ENCODE assay signal across 1 cellular context in the genomic region with DNA sequence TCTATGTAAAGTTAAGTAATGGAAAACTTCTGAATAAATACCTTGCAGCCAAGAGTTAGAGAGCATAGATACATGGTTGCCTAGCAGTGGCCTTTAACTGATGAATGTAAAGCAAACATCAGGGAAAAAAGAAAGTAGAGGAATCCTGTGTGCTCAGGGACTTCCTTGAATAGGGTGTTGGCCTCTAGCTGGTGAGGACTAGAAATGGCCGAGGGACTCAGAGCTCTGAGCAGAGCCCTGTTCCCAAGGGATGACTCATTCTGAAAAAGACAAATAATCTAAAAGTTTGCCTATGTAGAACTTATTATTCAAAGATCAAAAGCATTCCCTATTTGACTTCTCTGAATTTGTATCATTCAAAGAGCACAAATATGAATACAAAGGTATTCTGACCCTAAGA.
TF ChIP-seq lines count a peak whose summit lies in the region.

No MANE protein-coding gene starts in this region.

TF ChIP-seq in HepG2, 621 proteins besides CTCF, POLR2A, EP300 and RAD21 (continued from another document and continues in another):
- TF ChIP-seq ELF3 (CRISPR knock-in tag; IDR thresholded peaks at IDR 0.05): peak; percentile 86
- no peak for TF ChIP-seq ZNF17 (CRISPR knock-in tag; IDR thresholded peaks at IDR 0.05)
- TF ChIP-seq, protein P1, sequence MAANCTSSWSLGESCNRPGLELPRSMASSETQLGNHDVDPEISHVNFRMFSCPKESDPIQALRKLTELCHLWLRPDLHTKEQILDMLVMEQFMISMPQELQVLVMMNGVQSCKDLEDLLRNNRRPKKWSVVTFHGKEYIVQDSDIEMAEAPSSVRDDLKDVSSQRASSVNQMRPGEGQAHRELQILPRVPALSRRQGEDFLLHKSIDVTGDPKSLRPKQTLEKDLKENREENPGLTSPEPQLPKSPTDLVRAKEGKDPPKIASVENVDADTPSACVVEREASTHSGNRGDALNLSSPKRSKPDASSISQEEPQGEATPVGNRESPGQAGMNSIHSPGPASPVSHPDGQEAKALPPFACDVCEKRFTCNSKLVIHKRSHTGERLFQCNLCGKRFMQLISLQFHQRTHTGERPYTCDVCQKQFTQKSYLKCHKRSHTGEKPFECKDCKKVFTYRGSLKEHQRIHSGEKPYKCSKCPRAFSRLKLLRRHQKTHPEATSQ (CRISPR knock-in tag; IDR thresholded peaks at IDR 0.05; ENCODE audit: borderline replicate concordance): no peak
- TF ChIP-seq ZNF253 (CRISPR knock-in tag; IDR thresholded peaks at IDR 0.05; ENCODE audit: borderline replicate concordance): no peak
- TF ChIP-seq, protein P2, sequence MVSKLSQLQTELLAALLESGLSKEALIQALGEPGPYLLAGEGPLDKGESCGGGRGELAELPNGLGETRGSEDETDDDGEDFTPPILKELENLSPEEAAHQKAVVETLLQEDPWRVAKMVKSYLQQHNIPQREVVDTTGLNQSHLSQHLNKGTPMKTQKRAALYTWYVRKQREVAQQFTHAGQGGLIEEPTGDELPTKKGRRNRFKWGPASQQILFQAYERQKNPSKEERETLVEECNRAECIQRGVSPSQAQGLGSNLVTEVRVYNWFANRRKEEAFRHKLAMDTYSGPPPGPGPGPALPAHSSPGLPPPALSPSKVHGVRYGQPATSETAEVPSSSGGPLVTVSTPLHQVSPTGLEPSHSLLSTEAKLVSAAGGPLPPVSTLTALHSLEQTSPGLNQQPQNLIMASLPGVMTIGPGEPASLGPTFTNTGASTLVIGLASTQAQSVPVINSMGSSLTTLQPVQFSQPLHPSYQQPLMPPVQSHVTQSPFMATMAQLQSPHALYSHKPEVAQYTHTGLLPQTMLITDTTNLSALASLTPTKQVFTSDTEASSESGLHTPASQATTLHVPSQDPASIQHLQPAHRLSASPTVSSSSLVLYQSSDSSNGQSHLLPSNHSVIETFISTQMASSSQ (IDR thresholded peaks at IDR 0.05; ENCODE audit: low read depth): no peak
- TF ChIP-seq, protein P2 (CRISPR knock-in tag; IDR thresholded peaks at IDR 0.05; ENCODE audit: borderline replicate concordance): no peak
- TF ChIP-seq ZNF383 (CRISPR knock-in tag; IDR thresholded peaks at IDR 0.05; ENCODE audit: borderline replicate concordance): no peak
- TF ChIP-seq SPEN (CRISPR knock-in tag; IDR thresholded peaks at IDR 0.05; ENCODE audit: low read depth): no peak
- no peak for TF ChIP-seq ZNF34 (CRISPR knock-in tag; IDR thresholded peaks at IDR 0.05; ENCODE audit: borderline replicate concordance)
- TF ChIP-seq, protein P3, sequence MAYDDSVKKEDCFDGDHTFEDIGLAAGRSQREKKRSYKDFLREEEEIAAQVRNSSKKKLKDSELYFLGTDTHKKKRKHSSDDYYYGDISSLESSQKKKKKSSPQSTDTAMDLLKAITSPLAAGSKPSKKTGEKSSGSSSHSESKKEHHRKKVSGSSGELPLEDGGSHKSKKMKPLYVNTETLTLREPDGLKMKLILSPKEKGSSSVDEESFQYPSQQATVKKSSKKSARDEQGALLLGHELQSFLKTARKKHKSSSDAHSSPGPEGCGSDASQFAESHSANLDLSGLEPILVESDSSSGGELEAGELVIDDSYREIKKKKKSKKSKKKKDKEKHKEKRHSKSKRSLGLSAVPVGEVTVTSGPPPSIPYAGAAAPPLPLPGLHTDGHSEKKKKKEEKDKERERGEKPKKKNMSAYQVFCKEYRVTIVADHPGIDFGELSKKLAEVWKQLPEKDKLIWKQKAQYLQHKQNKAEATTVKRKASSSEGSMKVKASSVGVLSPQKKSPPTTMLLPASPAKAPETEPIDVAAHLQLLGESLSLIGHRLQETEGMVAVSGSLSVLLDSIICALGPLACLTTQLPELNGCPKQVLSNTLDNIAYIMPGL (CRISPR knock-in tag; IDR thresholded peaks at IDR 0.05; ENCODE audit: borderline replicate concordance in 1 of 2, low read depth in 1 of 2): no peak
- TF ChIP-seq TCF12 (IDR thresholded peaks at IDR 0.05): no peak
- TF ChIP-seq TCF12 (CRISPR knock-in tag; IDR thresholded peaks at IDR 0.05): no peak
- TF ChIP-seq, protein P4, sequence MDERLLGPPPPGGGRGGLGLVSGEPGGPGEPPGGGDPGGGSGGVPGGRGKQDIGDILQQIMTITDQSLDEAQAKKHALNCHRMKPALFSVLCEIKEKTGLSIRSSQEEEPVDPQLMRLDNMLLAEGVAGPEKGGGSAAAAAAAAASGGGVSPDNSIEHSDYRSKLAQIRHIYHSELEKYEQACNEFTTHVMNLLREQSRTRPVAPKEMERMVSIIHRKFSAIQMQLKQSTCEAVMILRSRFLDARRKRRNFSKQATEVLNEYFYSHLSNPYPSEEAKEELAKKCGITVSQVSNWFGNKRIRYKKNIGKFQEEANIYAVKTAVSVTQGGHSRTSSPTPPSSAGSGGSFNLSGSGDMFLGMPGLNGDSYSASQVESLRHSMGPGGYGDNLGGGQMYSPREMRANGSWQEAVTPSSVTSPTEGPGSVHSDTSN (CRISPR knock-in tag; IDR thresholded peaks at IDR 0.05): no peak
- no peak for TF ChIP-seq ZNF20 (CRISPR knock-in tag; IDR thresholded peaks at IDR 0.05)
- no peak for TF ChIP-seq MEF2D (CRISPR knock-in tag; IDR thresholded peaks at IDR 0.05)
- TF ChIP-seq ZNF234 (CRISPR knock-in tag; conservative IDR thresholded peaks at IDR 0.05): no peak
- TF ChIP-seq, protein P5, sequence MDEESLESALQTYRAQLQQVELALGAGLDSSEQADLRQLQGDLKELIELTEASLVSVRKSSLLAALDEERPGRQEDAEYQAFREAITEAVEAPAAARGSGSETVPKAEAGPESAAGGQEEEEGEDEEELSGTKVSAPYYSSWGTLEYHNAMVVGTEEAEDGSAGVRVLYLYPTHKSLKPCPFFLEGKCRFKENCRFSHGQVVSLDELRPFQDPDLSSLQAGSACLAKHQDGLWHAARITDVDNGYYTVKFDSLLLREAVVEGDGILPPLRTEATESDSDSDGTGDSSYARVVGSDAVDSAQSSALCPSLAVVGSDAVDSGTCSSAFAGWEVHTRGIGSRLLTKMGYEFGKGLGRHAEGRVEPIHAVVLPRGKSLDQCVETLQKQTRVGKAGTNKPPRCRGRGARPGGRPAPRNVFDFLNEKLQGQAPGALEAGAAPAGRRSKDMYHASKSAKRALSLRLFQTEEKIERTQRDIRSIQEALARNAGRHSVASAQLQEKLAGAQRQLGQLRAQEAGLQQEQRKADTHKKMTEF (CRISPR knock-in tag; IDR thresholded peaks at IDR 0.05): no peak
- TF ChIP-seq TAF1 (CRISPR knock-in tag; IDR thresholded peaks at IDR 0.05): no peak
- TF ChIP-seq, protein P6, sequence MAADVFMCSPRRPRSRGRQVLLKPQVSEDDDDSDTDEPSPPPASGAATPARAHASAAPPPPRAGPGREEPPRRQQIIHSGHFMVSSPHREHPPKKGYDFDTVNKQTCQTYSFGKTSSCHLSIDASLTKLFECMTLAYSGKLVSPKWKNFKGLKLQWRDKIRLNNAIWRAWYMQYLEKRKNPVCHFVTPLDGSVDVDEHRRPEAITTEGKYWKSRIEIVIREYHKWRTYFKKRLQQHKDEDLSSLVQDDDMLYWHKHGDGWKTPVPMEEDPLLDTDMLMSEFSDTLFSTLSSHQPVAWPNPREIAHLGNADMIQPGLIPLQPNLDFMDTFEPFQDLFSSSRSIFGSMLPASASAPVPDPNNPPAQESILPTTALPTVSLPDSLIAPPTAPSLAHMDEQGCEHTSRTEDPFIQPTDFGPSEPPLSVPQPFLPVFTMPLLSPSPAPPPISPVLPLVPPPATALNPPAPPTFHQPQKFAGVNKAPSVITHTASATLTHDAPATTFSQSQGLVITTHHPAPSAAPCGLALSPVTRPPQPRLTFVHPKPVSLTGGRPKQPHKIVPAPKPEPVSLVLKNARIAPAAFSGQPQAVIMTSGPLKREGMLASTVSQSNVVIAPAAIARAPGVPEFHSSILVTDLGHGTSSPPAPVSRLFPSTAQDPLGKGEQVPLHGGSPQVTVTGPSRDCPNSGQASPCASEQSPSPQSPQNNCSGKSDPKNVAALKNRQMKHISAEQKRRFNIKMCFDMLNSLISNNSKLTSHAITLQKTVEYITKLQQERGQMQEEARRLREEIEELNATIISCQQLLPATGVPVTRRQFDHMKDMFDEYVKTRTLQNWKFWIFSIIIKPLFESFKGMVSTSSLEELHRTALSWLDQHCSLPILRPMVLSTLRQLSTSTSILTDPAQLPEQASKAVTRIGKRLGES (CRISPR knock-in tag; IDR thresholded peaks at IDR 0.05; ENCODE audit: borderline replicate concordance): no peak
- TF ChIP-seq SOX13 (IDR thresholded peaks at IDR 0.05): no peak
- TF ChIP-seq SOX13 (CRISPR knock-in tag; conservative IDR thresholded peaks at IDR 0.05 in 1 of 2, IDR thresholded peaks at IDR 0.05 in 1 of 2): peak in 1 of 2 experiments; percentile 41; a peak in 1 of 4 replicates
- TF ChIP-seq ZNF136 (CRISPR knock-in tag; IDR thresholded peaks at IDR 0.05; ENCODE audit: low read depth): no peak
- TF ChIP-seq, protein P7, sequence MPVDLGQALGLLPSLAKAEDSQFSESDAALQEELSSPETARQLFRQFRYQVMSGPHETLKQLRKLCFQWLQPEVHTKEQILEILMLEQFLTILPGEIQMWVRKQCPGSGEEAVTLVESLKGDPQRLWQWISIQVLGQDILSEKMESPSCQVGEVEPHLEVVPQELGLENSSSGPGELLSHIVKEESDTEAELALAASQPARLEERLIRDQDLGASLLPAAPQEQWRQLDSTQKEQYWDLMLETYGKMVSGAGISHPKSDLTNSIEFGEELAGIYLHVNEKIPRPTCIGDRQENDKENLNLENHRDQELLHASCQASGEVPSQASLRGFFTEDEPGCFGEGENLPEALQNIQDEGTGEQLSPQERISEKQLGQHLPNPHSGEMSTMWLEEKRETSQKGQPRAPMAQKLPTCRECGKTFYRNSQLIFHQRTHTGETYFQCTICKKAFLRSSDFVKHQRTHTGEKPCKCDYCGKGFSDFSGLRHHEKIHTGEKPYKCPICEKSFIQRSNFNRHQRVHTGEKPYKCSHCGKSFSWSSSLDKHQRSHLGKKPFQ (CRISPR knock-in tag; IDR thresholded peaks at IDR 0.05; ENCODE audit: insufficient replicate concordance): no peak
- no peak for TF ChIP-seq SIN3B (IDR thresholded peaks at IDR 0.05; ENCODE audit: low read length)
- TF ChIP-seq HDAC2 (CRISPR knock-in tag; IDR thresholded peaks at IDR 0.05): no peak
- no peak for TF ChIP-seq ZC3H13 (CRISPR knock-in tag; IDR thresholded peaks at IDR 0.05)
- no peak for TF ChIP-seq KMT2B (CRISPR knock-in tag; IDR thresholded peaks at IDR 0.05)
- no peak for TF ChIP-seq ZNF33B (CRISPR knock-in tag; IDR thresholded peaks at IDR 0.05)
- TF ChIP-seq, protein P8, sequence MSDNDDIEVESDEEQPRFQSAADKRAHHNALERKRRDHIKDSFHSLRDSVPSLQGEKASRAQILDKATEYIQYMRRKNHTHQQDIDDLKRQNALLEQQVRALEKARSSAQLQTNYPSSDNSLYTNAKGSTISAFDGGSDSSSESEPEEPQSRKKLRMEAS (IDR thresholded peaks at IDR 0.05): no peak
- TF ChIP-seq, protein P9, sequence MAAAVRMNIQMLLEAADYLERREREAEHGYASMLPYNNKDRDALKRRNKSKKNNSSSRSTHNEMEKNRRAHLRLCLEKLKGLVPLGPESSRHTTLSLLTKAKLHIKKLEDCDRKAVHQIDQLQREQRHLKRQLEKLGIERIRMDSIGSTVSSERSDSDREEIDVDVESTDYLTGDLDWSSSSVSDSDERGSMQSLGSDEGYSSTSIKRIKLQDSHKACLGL (CRISPR knock-in tag; IDR thresholded peaks at IDR 0.05): no peak
- TF ChIP-seq, protein P10, sequence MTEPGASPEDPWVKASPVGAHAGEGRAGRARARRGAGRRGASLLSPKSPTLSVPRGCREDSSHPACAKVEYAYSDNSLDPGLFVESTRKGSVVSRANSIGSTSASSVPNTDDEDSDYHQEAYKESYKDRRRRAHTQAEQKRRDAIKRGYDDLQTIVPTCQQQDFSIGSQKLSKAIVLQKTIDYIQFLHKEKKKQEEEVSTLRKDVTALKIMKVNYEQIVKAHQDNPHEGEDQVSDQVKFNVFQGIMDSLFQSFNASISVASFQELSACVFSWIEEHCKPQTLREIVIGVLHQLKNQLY (CRISPR knock-in tag; IDR thresholded peaks at IDR 0.05): no peak
- TF ChIP-seq, protein P11, sequence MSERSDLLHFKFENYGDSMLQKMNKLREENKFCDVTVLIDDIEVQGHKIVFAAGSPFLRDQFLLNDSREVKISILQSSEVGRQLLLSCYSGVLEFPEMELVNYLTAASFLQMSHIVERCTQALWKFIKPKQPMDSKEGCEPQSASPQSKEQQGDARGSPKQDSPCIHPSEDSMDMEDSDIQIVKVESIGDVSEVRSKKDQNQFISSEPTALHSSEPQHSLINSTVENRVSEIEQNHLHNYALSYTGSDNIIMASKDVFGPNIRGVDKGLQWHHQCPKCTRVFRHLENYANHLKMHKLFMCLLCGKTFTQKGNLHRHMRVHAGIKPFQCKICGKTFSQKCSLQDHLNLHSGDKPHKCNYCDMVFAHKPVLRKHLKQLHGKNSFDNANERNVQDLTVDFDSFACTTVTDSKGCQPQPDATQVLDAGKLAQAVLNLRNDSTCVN (CRISPR knock-in tag; IDR thresholded peaks at IDR 0.05; ENCODE audit: borderline replicate concordance): no peak
- TF ChIP-seq ZNF816 (CRISPR knock-in tag; IDR thresholded peaks at IDR 0.05; ENCODE audit: borderline replicate concordance): no peak
- TF ChIP-seq ZMYM4 (CRISPR knock-in tag; IDR thresholded peaks at IDR 0.05): no peak
- no peak for TF ChIP-seq ZNF781 (CRISPR knock-in tag; IDR thresholded peaks at IDR 0.05; ENCODE audit: borderline replicate concordance, not compliant biosample characterization)
- TF ChIP-seq SSRP1 (CRISPR knock-in tag; IDR thresholded peaks at IDR 0.05): no peak
- no peak for TF ChIP-seq NRL (CRISPR knock-in tag; IDR thresholded peaks at IDR 0.05; ENCODE audit: borderline replicate concordance)
- TF ChIP-seq, protein P12, sequence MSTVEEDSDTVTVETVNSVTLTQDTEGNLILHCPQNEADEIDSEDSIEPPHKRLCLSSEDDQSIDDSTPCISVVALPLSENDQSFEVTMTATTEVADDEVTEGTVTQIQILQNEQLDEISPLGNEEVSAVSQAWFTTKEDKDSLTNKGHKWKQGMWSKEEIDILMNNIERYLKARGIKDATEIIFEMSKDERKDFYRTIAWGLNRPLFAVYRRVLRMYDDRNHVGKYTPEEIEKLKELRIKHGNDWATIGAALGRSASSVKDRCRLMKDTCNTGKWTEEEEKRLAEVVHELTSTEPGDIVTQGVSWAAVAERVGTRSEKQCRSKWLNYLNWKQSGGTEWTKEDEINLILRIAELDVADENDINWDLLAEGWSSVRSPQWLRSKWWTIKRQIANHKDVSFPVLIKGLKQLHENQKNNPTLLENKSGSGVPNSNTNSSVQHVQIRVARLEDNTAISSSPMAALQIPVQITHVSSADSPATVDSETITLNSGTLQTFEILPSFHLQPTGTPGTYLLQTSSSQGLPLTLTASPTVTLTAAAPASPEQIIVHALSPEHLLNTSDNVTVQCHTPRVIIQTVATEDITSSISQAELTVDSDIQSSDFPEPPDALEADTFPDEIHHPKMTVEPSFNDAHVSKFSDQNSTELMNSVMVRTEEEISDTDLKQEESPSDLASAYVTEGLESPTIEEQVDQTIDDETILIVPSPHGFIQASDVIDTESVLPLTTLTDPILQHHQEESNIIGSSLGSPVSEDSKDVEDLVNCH (CRISPR knock-in tag; IDR thresholded peaks at IDR 0.05): no peak
